Comparison of ENCODE assay signal across 7 cellular contexts in genomic region chr16:75491876-75492275, GRCh38. TPM values are rescaled to one million over a fixed set of nuclear protein-coding genes. Genes with fewer than 3 reads are reported as not detected.
DNase-seq lines count a peak whose midpoint lies in the region; ATAC-seq, FAIRE-seq and TF ChIP-seq lines count a peak whose summit lies in the region.
"Had no signal": no experiment of that assay in that cellular context is flagged by ENCODE, and none has a peak within 500 bp of the region (broad histone marks: within the 10 kb centered on the region; RNA-seq: fewer than 3 reads in every experiment).

No MANE protein-coding gene starts in this region.

- peak overlapping the region; percentile 47 for H3K4me3 Mint-ChIP-seq in neural crest cell
- H3K4me3 Mint-ChIP-seq in activated T-cell treated with anti-CD3 and anti-CD28 coated beads, Interleukin-2, amount 50 U/mL, for 72 hours, result no peak overlapping the region

- no peak for TF ChIP-seq POLR2A in H54 (IDR thresholded peaks at IDR 0.05; ENCODE audit: low read depth, low read length)

- FAIRE-seq in H54 (lab: Jason Lieb, UNC), result no peak

- TF ChIP-seq CTCF in neural crest cell (conservative IDR thresholded peaks at IDR 0.05), result no peak

- H3K4me1 ChIP-seq in effector memory CD4-positive, alpha-beta T cell (ENCODE audit: control insufficient read depth, insufficient read depth, low read length, poor library complexity, severe bottlenecking), result peaks cover 8% of the 10 kb centered on the region

- H3K27ac ChIP-seq in effector memory CD4-positive, alpha-beta T cell (ENCODE audit: insufficient read depth, low read length, poor library complexity, severe bottlenecking), result no peak overlapping the region
- H3K27ac ChIP-seq: coronary artery had no signal

- H3K27ac Mint-ChIP-seq in neural crest cell (ENCODE audit: unreplicated experiment), result no peak overlapping the region
- H3K27ac Mint-ChIP-seq in activated T-cell treated with anti-CD3 and anti-CD28 coated beads, Interleukin-2, amount 50 U/mL, for 72 hours, result no peak overlapping the region

- peaks cover 12% of the 10 kb centered on the region for H3K4me1 Mint-ChIP-seq in neural crest cell
- H3K4me1 Mint-ChIP-seq in activated T-cell treated with anti-CD3 and anti-CD28 coated beads, Interleukin-2, amount 50 U/mL, for 72 hours (ENCODE audit: low read depth), result peaks cover 8% of the 10 kb centered on the region

- no peak for ATAC-seq in GM21381 (IDR thresholded peaks at IDR 0.05; ENCODE audit: unreplicated experiment)
- ATAC-seq in activated T-cell treated with anti-CD3 and anti-CD28 coated beads, Interleukin-2, amount 50 U/mL, for 72 hours (replicated peaks in 1 of 2), result no peak

- H3K36me3 Mint-ChIP-seq in neural crest cell (ENCODE audit: low read depth), result no peaks in the 10 kb centered on the region
- no peaks in the 10 kb centered on the region for H3K36me3 Mint-ChIP-seq in activated T-cell treated with anti-CD3 and anti-CD28 coated beads, Interleukin-2, amount 50 U/mL, for 72 hours (ENCODE audit: insufficient read depth in 2 of 2)

- H3K9me3 ChIP-seq in effector memory CD4-positive, alpha-beta T cell (ENCODE audit: control insufficient read depth, low read length), result no peaks in the 10 kb centered on the region

- H3K27me3 Mint-ChIP-seq in neural crest cell (ENCODE audit: low read depth), result peaks cover 8% of the 10 kb centered on the region
- peaks cover 13% of the 10 kb centered on the region for H3K27me3 Mint-ChIP-seq in activated T-cell treated with anti-CD3 and anti-CD28 coated beads, Interleukin-2, amount 50 U/mL, for 72 hours (ENCODE audit: low read depth)

- no peak overlapping the region for H3K4me3 ChIP-seq in effector memory CD4-positive, alpha-beta T cell (ENCODE audit: insufficient read depth, low read depth, low read length, poor library complexity, severe bottlenecking)
- H3K4me3 ChIP-seq: coronary artery had no signal

- H3K9me3 Mint-ChIP-seq in neural crest cell, result no peaks in the 10 kb centered on the region
- no peaks in the 10 kb centered on the region for H3K9me3 Mint-ChIP-seq in activated T-cell treated with anti-CD3 and anti-CD28 coated beads, Interleukin-2, amount 50 U/mL, for 72 hours

- H3K36me3 ChIP-seq in effector memory CD4-positive, alpha-beta T cell (ENCODE audit: control insufficient read depth, insufficient read depth, low read length), result no peaks in the 10 kb centered on the region

- DNase-seq in H54 (ENCODE audit: insufficient read length, low spot score), result peak; percentile 74
- peak; percentile 46 for DNase-seq in RPMI7951 (ENCODE audit: low read depth)
- DNase-seq in neural crest cell (ENCODE audit: low read depth, low spot score), result no peak
- DNase-seq in effector memory CD4-positive, alpha-beta T cell, result no peak
- DNase-seq in activated T-cell treated with anti-CD3 and anti-CD28 coated beads, Interleukin-2, amount 50 U/mL, for 72 hours, result no peak

- H3K27me3 ChIP-seq in effector memory CD4-positive, alpha-beta T cell (replicated peaks; ENCODE audit: control insufficient read depth, insufficient read depth, low read length, poor library complexity, severe bottlenecking), result peaks cover 9% of the 10 kb centered on the region

RNA-seq across cellular contexts. Expression of gene CHST6, which starts 3.4 kb away (rescaled TPM):
- 0.96 and 1.3 TPM in 2 replicates for total RNA-seq in RPMI7951 (2014; rRNA removed; shearing (Covaris generic))
- 22.4 and 23.1 TPM in 2 replicates for total RNA-seq in neural crest cell
- under 1 TPM; 0.07 TPM for total RNA-seq in activated T-cell treated with anti-CD3 and anti-CD28 coated beads, Interleukin-2, amount 50 U/mL, for 72 hours

RNA-seq across cellular contexts. Expression of gene TMEM170A, which starts 27.4 kb away (rescaled TPM):
- total RNA-seq in RPMI7951 (2014; rRNA removed; shearing (Covaris generic)), result 14.2 and 19.6 TPM in 2 replicates
- total RNA-seq in neural crest cell, result 50.5 and 56.4 TPM in 2 replicates
- total RNA-seq in activated T-cell treated with anti-CD3 and anti-CD28 coated beads, Interleukin-2, amount 50 U/mL, for 72 hours, result 10 to 100 TPM; 34.8 to 34.9 TPM

RNA-seq across cellular contexts. Expression of gene CHST5, which starts 44.0 kb away (rescaled TPM):
- not detected in 2 replicates for total RNA-seq in RPMI7951 (2014; rRNA removed; shearing (Covaris generic))
- total RNA-seq in neural crest cell, result 1.3 and 1.5 TPM in 2 replicates
- total RNA-seq in activated T-cell treated with anti-CD3 and anti-CD28 coated beads, Interleukin-2, amount 50 U/mL, for 72 hours, result under 1 TPM in 1 of 2 donors, not detected in 1; 0.82 TPM

RNA-seq across cellular contexts. Expression of gene CFDP1, which starts 58.6 kb away (rescaled TPM):
- total RNA-seq in RPMI7951 (2014; rRNA removed; shearing (Covaris generic)), result 82.6 and 86.9 TPM in 2 replicates
- 99.8 and 103 TPM in 2 replicates for total RNA-seq in neural crest cell
- total RNA-seq in activated T-cell treated with anti-CD3 and anti-CD28 coated beads, Interleukin-2, amount 50 U/mL, for 72 hours, result 10 to 100 TPM; 25.7 to 32.1 TPM

Comparison
In these comparisons a context has a peak if more than half of its experiments do, and no peak if none do; other contexts are left out.
1. DNase-seq: peak in H54 (single experiment) and RPMI7951 (single experiment); none in neural crest cell (single experiment), effector memory CD4-positive, alpha-beta T cell (0 of 3) and activated T-cell treated with anti-CD3 and anti-CD28 coated beads, Interleukin-2, amount 50 U/mL, for 72 hours (0 of 2).
2. RNA of gene CHST6, which starts 3.4 kb away (total RNA-seq): 22.4 to 23.1 TPM in neural crest cell; 0.96 to 1.3 TPM in RPMI7951 and 0.07 TPM in activated T-cell treated with anti-CD3 and anti-CD28 coated beads, Interleukin-2, amount 50 U/mL, for 72 hours; every median in the first group is over 10 times any median in the second.